In genomic region chr2:220202066-220202465, GRCh38 we compare ENCODE assay signal across 24 cellular contexts.
DNase-seq lines count a peak whose midpoint lies in the region; ATAC-seq lines count a peak whose summit lies in the region.
"Had no signal": no experiment of that assay in that cellular context is flagged by ENCODE, and none has a peak within 500 bp of the region (broad histone marks: within the 10 kb centered on the region; RNA-seq: fewer than 3 reads in every experiment).

No MANE protein-coding gene starts in this region.

- peak; percentile 50 for DNase-seq in NCI-H226
- peak; percentile 56 for DNase-seq in amniotic epithelial cell (ENCODE audit: low read depth)
- DNase-seq in AML-193 (lab: John Stamatoyannopoulos, UW): no peak
- DNase-seq: 8988T; ACHN; BE2C; C1 segment of cervical spinal cord; Caco-2; Calu3; CD4-positive, alpha-beta memory T cell; CD4-positive, alpha-beta T cell; CD4-positive, CD25-positive, alpha-beta regulatory T cell; CD8-positive, alpha-beta memory T cell; CD8-positive, alpha-beta T cell; COR-L47; DMS 273 treated with DMSO at 0.1 percent for 48 hours; DMS153; DMS53; DMS79; DMS79 treated with DMSO at 0.1 percent for 48 hours; DND-41; EL had no signal

- no peak for ATAC-seq in HG02759 (IDR thresholded peaks at IDR 0.05; ENCODE audit: unreplicated experiment)
- ATAC-seq: A549; CD8-positive, alpha-beta T cell had no signal

Comparison
In these comparisons a context has a peak if more than half of its experiments do, and no peak if none do; other contexts are left out.
1. DNase-seq: peak in NCI-H226 (single experiment) and amniotic epithelial cell (single experiment); none in AML-193 (0 of 2).